Comparison of ENCODE assay signal across 8 cellular contexts in genomic region chrX:55160685-55161552, GRCh38. TPM values are rescaled to one million over a fixed set of nuclear protein-coding genes. Genes with fewer than 3 reads are reported as not detected.
DNase-seq lines count a peak whose midpoint lies in the region; ATAC-seq, FAIRE-seq and TF ChIP-seq lines count a peak whose summit lies in the region.

No MANE protein-coding gene starts in this region.

- H3K9me3 ChIP-seq in right cardiac atrium (ENCODE audit: control insufficient read depth, low read length) (no peaks in the 10 kb centered on the region), psoas muscle (no peaks in the 10 kb centered on the region)

- ATAC-seq in GM18499 (IDR thresholded peaks at IDR 0.05; ENCODE audit: insufficient read depth, unreplicated experiment) (peak; percentile 79), HG02938 (IDR thresholded peaks at IDR 0.05; ENCODE audit: unreplicated experiment) (peak; percentile 85), right cardiac atrium (peak; percentile 99 to 100), psoas muscle (peak; percentile 98 to 99 (median 99))

- peaks cover 0 to 3% of the 10 kb centered on the region in 2 donors for H3K36me3 ChIP-seq in psoas muscle (ENCODE audit: insufficient read depth in 1 of 2, low read depth in 1 of 2)

- FAIRE-seq in urothelium cell line (lab: Jason Lieb, UNC): no peak

- H3K27me3 ChIP-seq in right cardiac atrium (ENCODE audit: control insufficient read depth, insufficient read depth) (no peaks in the 10 kb centered on the region), psoas muscle (ENCODE audit: insufficient read depth in 3 of 3, low read length in 2 of 3) (peaks cover 0 to 6% (median 2%) of the 10 kb centered on the region in 3 donors)

- H3K9me3 Mint-ChIP-seq in T-helper 1 cell treated with Interleukin-12 subunit alpha and Interleukin-12 subunit beta and Interleukin-4 antibody, amounts not matched to agents 30 μg/mL and 1 μg/mL, for 36 hours: no peaks in the 10 kb centered on the region

- intact Hi-C loops in right cardiac atrium (cut with DNase I): no loop called here
- intact Hi-C loops in psoas muscle (cut with DNase I): no loop called here

- H3K4me1 ChIP-seq in right cardiac atrium (ENCODE audit: control insufficient read depth, insufficient read depth, low read length): peaks cover 2% of the 10 kb centered on the region
- no peaks in the 10 kb centered on the region for H3K4me1 ChIP-seq in psoas muscle

- peak overlapping the region; percentile 92 for H3K27ac Mint-ChIP-seq in T-helper 1 cell treated with Interleukin-12 subunit alpha and Interleukin-12 subunit beta and Interleukin-4 antibody, amounts not matched to agents 30 μg/mL and 1 μg/mL, for 36 hours

- H3K27ac ChIP-seq in right cardiac atrium (ENCODE audit: low read length) (peak overlapping the region; percentile 89), psoas muscle (peak overlapping the region; percentile 88)

- under 1% methylated on average over 63 of the region's 63 CpGs for WGBS in right cardiac atrium
- WGBS in psoas muscle, 3 donors: 0 to 27% (median 0%) methylated on average over 34 to 63 of the region's 63 CpGs

- no peak for TF ChIP-seq CTCF in psoas muscle (IDR thresholded peaks at IDR 0.05)

- H3K36me3 Mint-ChIP-seq in T-helper 1 cell treated with Interleukin-12 subunit alpha and Interleukin-12 subunit beta and Interleukin-4 antibody, amounts not matched to agents 30 μg/mL and 1 μg/mL, for 36 hours (ENCODE audit: low read depth): no peaks in the 10 kb centered on the region

- DNase-seq in NCI-H1694 (lab: John Stamatoyannopoulos, UW) (peak; percentile 75), anterior cingulate cortex (lab: John Stamatoyannopoulos, UW) (peak; percentile 20 to 94 (median 84)), right cardiac atrium (peak; percentile 92 to 96 (median 96)), psoas muscle (peak; percentile 92 to 95), urothelium cell line (ENCODE audit: low spot score) (peak; percentile 84)

- peak overlapping the region; percentile 93 for H3K4me3 Mint-ChIP-seq in T-helper 1 cell treated with Interleukin-12 subunit alpha and Interleukin-12 subunit beta and Interleukin-4 antibody, amounts not matched to agents 30 μg/mL and 1 μg/mL, for 36 hours

- peaks cover 12% of the 10 kb centered on the region for H3K27me3 Mint-ChIP-seq in T-helper 1 cell treated with Interleukin-12 subunit alpha and Interleukin-12 subunit beta and Interleukin-4 antibody, amounts not matched to agents 30 μg/mL and 1 μg/mL, for 36 hours (ENCODE audit: low read depth)

- H3K4me3 ChIP-seq in right cardiac atrium (ENCODE audit: low read length): peak overlapping the region; percentile 48
- peak overlapping the region; percentile 70 for H3K4me3 ChIP-seq in psoas muscle

- peaks cover 8% of the 10 kb centered on the region for H3K4me1 Mint-ChIP-seq in T-helper 1 cell treated with Interleukin-12 subunit alpha and Interleukin-12 subunit beta and Interleukin-4 antibody, amounts not matched to agents 30 μg/mL and 1 μg/mL, for 36 hours (ENCODE audit: low read depth)

RNA-seq across cellular contexts. Expression of gene PAGE5, which starts 59.2 kb away (rescaled TPM):
- total RNA-seq in right cardiac atrium (not detected), psoas muscle (not detected)
- polyA plus RNA-seq in right cardiac atrium (not detected), psoas muscle (not detected)

Comparison
In these comparisons a context has a peak if more than half of its experiments do, and no peak if none do; other contexts are left out.
1. Peak in every context shown above with its lines: DNase-seq, ATAC-seq, H3K4me3 ChIP-seq and H3K27ac ChIP-seq.